ENCODE assay signal across 9 cellular contexts in genomic region chr3:72100626-72101187, GRCh38.
DNase-seq lines count a peak whose midpoint lies in the region; ATAC-seq and TF ChIP-seq lines count a peak whose summit lies in the region.
"Had no signal": no experiment of that assay in that cellular context is flagged by ENCODE, and none has a peak within 500 bp of the region (broad histone marks: within the 10 kb centered on the region; RNA-seq: fewer than 3 reads in every experiment).

No MANE protein-coding gene starts in this region.

- H3K27ac ChIP-seq in heart left ventricle (peak overlapping the region in 3 of 12 donors; percentile 24 to 88 (median 37)), trophoblast cell (ENCODE audit: low read depth, low read length) (no peak overlapping the region), tibial artery (peak overlapping the region; percentile 44 to 50)
- H3K27ac ChIP-seq: epithelial cell of prostate had no signal

- ATAC-seq in GM19455 (IDR thresholded peaks at IDR 0.05; ENCODE audit: unreplicated experiment) (peak; percentile 54), HG03571 (IDR thresholded peaks at IDR 0.05; ENCODE audit: unreplicated experiment) (peak; percentile 56), heart left ventricle (peak; percentile 66 to 90 (median 81))

- H3K14ac ChIP-seq in trophoblast cell (ENCODE audit: low read length), result no peak overlapping the region

- no peaks in the 10 kb centered on the region for H3K36me3 Mint-ChIP-seq in Caco-2 (ENCODE audit: insufficient read depth, unreplicated experiment)
- H3K36me3 Mint-ChIP-seq in activated naive CD4-positive, alpha-beta T cell treated with anti-CD3 and anti-CD28 coated beads, Interleukin-2, amount 50 U/mL, for 24 hours, result no peaks in the 10 kb centered on the region

- H3K79me2 ChIP-seq in trophoblast cell (ENCODE audit: control insufficient read depth, insufficient read depth, low read length, poor library complexity), result no peaks in the 10 kb centered on the region

- H3K9ac ChIP-seq in trophoblast cell (ENCODE audit: low read length), result no peak overlapping the region

- no peak overlapping the region for H3K4me3 ChIP-seq in Caco-2 (ENCODE audit: low read depth, low read length)
- peak overlapping the region in 10 of 12 donors; percentile 9 to 51 (median 42) for H3K4me3 ChIP-seq in heart left ventricle
- peak overlapping the region; percentile 58 for H3K4me3 ChIP-seq in trophoblast cell (ENCODE audit: low read depth, low read length)
- H3K4me3 ChIP-seq in tibial artery, result peak overlapping the region; percentile 37 to 47

- no peak overlapping the region for H2AK5ac ChIP-seq in trophoblast cell (ENCODE audit: low read length)

- no peak overlapping the region for H3K23ac ChIP-seq in trophoblast cell (ENCODE audit: low read length)

- H2BK120ac ChIP-seq in trophoblast cell (ENCODE audit: insufficient read depth, low read length, poor library complexity), result no peak overlapping the region

- no peak overlapping the region for H4K91ac ChIP-seq in trophoblast cell (ENCODE audit: low read depth, low read length)

- DNase-seq in Caco-2 (peak in 1 of 2 experiments; percentile 45), SK-N-DZ (ENCODE audit: low spot score) (peak; percentile 71), heart left ventricle (peak; percentile 83 to 94 (median 85)), trophoblast cell (peak; percentile 55 to 69), tibial artery (peak; percentile 86 to 93)

- H3K79me1 ChIP-seq in trophoblast cell (ENCODE audit: low read length), result no peaks in the 10 kb centered on the region

- H3K27ac Mint-ChIP-seq in Caco-2 (ENCODE audit: unreplicated experiment), result no peak overlapping the region
- H3K27ac Mint-ChIP-seq in activated naive CD4-positive, alpha-beta T cell treated with anti-CD3 and anti-CD28 coated beads, Interleukin-2, amount 50 U/mL, for 24 hours, result peak overlapping the region; percentile 54

- H3K4me1 Mint-ChIP-seq in Caco-2 (ENCODE audit: low read depth, unreplicated experiment), result no peaks in the 10 kb centered on the region
- peaks cover 25% of the 10 kb centered on the region for H3K4me1 Mint-ChIP-seq in activated naive CD4-positive, alpha-beta T cell treated with anti-CD3 and anti-CD28 coated beads, Interleukin-2, amount 50 U/mL, for 24 hours

- POLR2A ChIA-PET in Caco-2 (lab: Charles Lee), result no interaction called here

- BruUV-seq in Caco-2 (replicated peaks; lab: Mats Ljungman, UMichigan), result no TSS peak

- H3K36me3 ChIP-seq in Caco-2 (ENCODE audit: control insufficient read depth, insufficient read depth, low read length), result no peaks in the 10 kb centered on the region
- H3K36me3 ChIP-seq in heart left ventricle, result no peaks in the 10 kb centered on the region
- no peaks in the 10 kb centered on the region for H3K36me3 ChIP-seq in trophoblast cell (ENCODE audit: control insufficient read depth in 1 of 2, insufficient read depth in 2 of 2, low read length in 2 of 2)
- no peaks in the 10 kb centered on the region for H3K36me3 ChIP-seq in tibial artery

- H2BK5ac ChIP-seq in trophoblast cell (ENCODE audit: low read depth, low read length, poor library complexity), result no peak overlapping the region

- H3K4me1 ChIP-seq in Caco-2 (no peaks in the 10 kb centered on the region), heart left ventricle (peaks cover 0 to 44% (median 14%) of the 10 kb centered on the region in 12 donors), trophoblast cell (ENCODE audit: control insufficient read depth in 1 of 2, insufficient read depth in 2 of 2, low read length in 2 of 2) (peaks cover 2 to 3% of the 10 kb centered on the region in 2 experiments), tibial artery (peaks cover 6 to 28% (median 15%) of the 10 kb centered on the region in 4 donors)

- H4K8ac ChIP-seq in trophoblast cell (ENCODE audit: low read depth, low read length), result no peak overlapping the region

- no peak overlapping the region for H3K4ac ChIP-seq in trophoblast cell (ENCODE audit: low read depth, low read length)

- CTCF ChIA-PET in Caco-2 (lab: Charles Lee), result no interaction called here

- no peak overlapping the region for H2BK12ac ChIP-seq in trophoblast cell (ENCODE audit: low read length)

- no peaks in the 10 kb centered on the region for H3K9me3 Mint-ChIP-seq in Caco-2 (ENCODE audit: unreplicated experiment)
- H3K9me3 Mint-ChIP-seq in activated naive CD4-positive, alpha-beta T cell treated with anti-CD3 and anti-CD28 coated beads, Interleukin-2, amount 50 U/mL, for 24 hours, result no peaks in the 10 kb centered on the region

- no peaks in the 10 kb centered on the region for H3K27me3 ChIP-seq in Caco-2 (replicated peaks; ENCODE audit: control insufficient read depth, insufficient read depth, low read length)
- peaks cover 0 to 26% (median 3%) of the 10 kb centered on the region in 9 donors for H3K27me3 ChIP-seq in heart left ventricle
- H3K27me3 ChIP-seq in trophoblast cell (ENCODE audit: insufficient read depth, low read length), result peaks cover 17% of the 10 kb centered on the region
- no peaks in the 10 kb centered on the region for H3K27me3 ChIP-seq in tibial artery

- no peak overlapping the region for H3K18ac ChIP-seq in trophoblast cell (ENCODE audit: low read length)

- no peak for TF ChIP-seq POLR2A in heart left ventricle (IDR thresholded peaks at IDR 0.05)

- peaks cover 15% of the 10 kb centered on the region for H3K27me3 Mint-ChIP-seq in Caco-2 (ENCODE audit: insufficient read depth, unreplicated experiment)
- H3K27me3 Mint-ChIP-seq in activated naive CD4-positive, alpha-beta T cell treated with anti-CD3 and anti-CD28 coated beads, Interleukin-2, amount 50 U/mL, for 24 hours, result no peaks in the 10 kb centered on the region

- H3K4me3 Mint-ChIP-seq in Caco-2 (ENCODE audit: unreplicated experiment), result peak overlapping the region; percentile 22
- H3K4me3 Mint-ChIP-seq in activated naive CD4-positive, alpha-beta T cell treated with anti-CD3 and anti-CD28 coated beads, Interleukin-2, amount 50 U/mL, for 24 hours, result peak overlapping the region; percentile 81

- TF ChIP-seq CTCF in Caco-2 (IDR thresholded peaks at IDR 0.05; ENCODE audit: insufficient read depth in 1 of 2, low read depth in 1 of 2, low read length in 1 of 2, severe bottlenecking in 1 of 2, unreplicated experiment in 1 of 2) (no peak), heart left ventricle (IDR thresholded peaks at IDR 0.05) (no peak), tibial artery (IDR thresholded peaks at IDR 0.05) (no peak)

- H2AFZ ChIP-seq in trophoblast cell (ENCODE audit: insufficient read depth, low read length, poor library complexity), result peak overlapping the region; percentile 55

- peak overlapping the region; percentile 67 for H3K4me2 ChIP-seq in trophoblast cell (ENCODE audit: low read length)

- no peaks in the 10 kb centered on the region for H3K9me3 ChIP-seq in Caco-2
- no peaks in the 10 kb centered on the region for H3K9me3 ChIP-seq in heart left ventricle
- no peaks in the 10 kb centered on the region for H3K9me3 ChIP-seq in trophoblast cell (ENCODE audit: insufficient read depth, low read depth, low read length)
- H3K9me3 ChIP-seq in tibial artery, result no peaks in the 10 kb centered on the region

- no peak overlapping the region for H4K12ac ChIP-seq in trophoblast cell (ENCODE audit: low read depth, low read length)

- intact Hi-C loops in Caco-2 (cut with micrococcal nuclease; ENCODE audit: unreplicated experiment) (no loop called here), heart left ventricle (cut with DNase I) (loop anchor here in 1 of 10 donors (10.0 kb wide), 1 partner anchor 154 kb away; no protein-coding TSS in a partner anchor), tibial artery (cut with DNase I; ENCODE audit: low total_unique reads) (no loop called here)

- WGBS in heart left ventricle, 4 donors, result 1 to 3% (median 2%) methylated on average over 11 to 21 of the region's 21 CpGs
- WGBS in trophoblast cell (ENCODE audit: extremely low coverage, insufficient coverage, insufficient read length), result no CpG with 5 or more reads among the region's 21 CpGs
